Comparison of ENCODE assay signal across 8 cellular contexts in the genomic region with DNA sequence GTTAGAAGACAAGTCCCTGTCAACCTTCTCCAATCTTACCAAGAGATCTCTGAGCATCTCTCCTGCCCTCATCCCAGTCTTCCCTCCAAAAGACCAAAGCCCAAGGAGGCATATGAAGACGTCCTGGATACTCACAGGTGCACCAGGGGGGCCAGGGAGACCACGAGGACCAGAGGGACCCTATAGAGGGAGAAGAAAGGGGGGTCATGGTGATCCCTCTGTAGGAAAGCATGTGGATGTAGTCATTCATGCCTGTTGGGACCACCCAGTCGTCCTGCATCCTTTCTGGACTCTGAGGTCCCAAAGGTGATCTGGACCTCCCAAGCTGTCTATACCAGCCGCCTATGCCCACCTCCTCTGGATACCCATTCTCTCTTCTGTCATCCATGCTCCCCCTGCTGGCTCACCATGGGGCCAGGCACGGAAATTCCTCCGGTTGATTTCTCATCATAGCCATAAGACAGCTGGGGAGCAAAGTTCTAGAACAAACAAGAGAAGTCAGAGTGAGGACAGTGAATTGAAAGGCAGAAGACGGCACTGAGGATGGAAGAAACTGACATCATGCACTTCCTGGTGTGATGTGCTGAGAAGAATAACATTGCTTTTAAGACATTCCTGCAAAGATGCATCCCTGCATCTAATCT.
DNase-seq lines count a peak whose midpoint lies in the region; ATAC-seq and TF ChIP-seq lines count a peak whose summit lies in the region.

No MANE protein-coding gene starts in this region.

- peak overlapping the region; percentile 32 for H3K27ac Mint-ChIP-seq in central memory CD8-positive, alpha-beta T cell (ENCODE audit: low read depth)

- CTCF ChIA-PET in GM10248 (lab: Yijun Ruan, JAX), result interaction anchor here (0.6 to 4.7 kb wide), 21 partner anchors 15 to 145 kb away, joined by 3 to 107 read pairs (median 3); a partner anchor contains a TSS

- no peaks in the 10 kb centered on the region for H3K9me3 Mint-ChIP-seq in central memory CD8-positive, alpha-beta T cell

- H3K4me1 Mint-ChIP-seq in central memory CD8-positive, alpha-beta T cell, result peaks cover 16% of the 10 kb centered on the region

- POLR2A ChIA-PET in GM10248 (lab: Yijun Ruan, JAX), result interaction anchor here (0.6 kb wide), 1 partner anchor 129 kb away, joined by 5 read pairs; no protein-coding TSS in a partner anchor

- peaks cover 4% of the 10 kb centered on the region for H3K36me3 Mint-ChIP-seq in central memory CD8-positive, alpha-beta T cell (ENCODE audit: insufficient read depth)

- no peak for ATAC-seq in central memory CD8-positive, alpha-beta T cell (replicated peaks; ENCODE audit: extremely low read depth, poor library complexity, severe bottlenecking)

- DNase-seq in GM10248 (ENCODE audit: extremely low spot score) (peak; percentile 67), MV-4-11 (lab: John Stamatoyannopoulos, UW) (peak; percentile 59), medulla oblongata (ENCODE audit: extremely low spot score) (peak; percentile 71), NCI-H128 (lab: John Stamatoyannopoulos, UW; ENCODE audit: unreplicated experiment) (no peak), NCI-H1048 (lab: John Stamatoyannopoulos, UW) (no peak)
- DNase-seq in central memory CD8-positive, alpha-beta T cell (ENCODE audit: low spot score in 2 of 2), result peak; percentile 28 to 42
- DNase-seq in stimulated activated CD8-positive, alpha-beta memory T cell treated with anti-CD3 and anti-CD28 coated beads, Interleukin-7, amount 100 ng/mL, for 24 hours (ENCODE audit: low read depth), result peak; percentile 31

- H3K4me3 Mint-ChIP-seq in central memory CD8-positive, alpha-beta T cell, result no peak overlapping the region

- TF ChIP-seq CTCF in GM10248 (IDR thresholded peaks at IDR 0.05; ENCODE audit: control extremely low read depth, extremely low read depth, low read depth, missing control alignments), result peak; percentile 89
- peak; percentile 65 for TF ChIP-seq CTCF in WI38 (IDR thresholded peaks at IDR 0.05; ENCODE audit: low read depth, low read length)

- H3K4me3 ChIP-seq in WI38 (ENCODE audit: low read depth, low read length), result peak overlapping the region; percentile 100

- H3K27me3 Mint-ChIP-seq in central memory CD8-positive, alpha-beta T cell, result peaks cover 58% of the 10 kb centered on the region

Comparison
In these comparisons a context has a peak if more than half of its experiments do, and no peak if none do; other contexts are left out.
1. DNase-seq: peak in GM10248 (single experiment), MV-4-11 (single experiment), central memory CD8-positive, alpha-beta T cell (2 of 2), medulla oblongata (single experiment) and stimulated activated CD8-positive, alpha-beta memory T cell treated with anti-CD3 and anti-CD28 coated beads, Interleukin-7, amount 100 ng/mL, for 24 hours (single experiment); none in NCI-H128 (single experiment) and NCI-H1048 (single experiment).